1 cellular context compared by ENCODE assay signal in genomic region chr3:146250449-146251382, GRCh38.
A peak's percentile ranks its signal among the peaks of the same experiment; 100 is the strongest.
TF ChIP-seq lines count a peak whose summit lies in the region.

PLSCR4 (minus strand) TSS chr3:146251105; CDS start chr3:146222071, 29,034 bp downstream.

TF ChIP-seq in HepG2, 621 proteins besides CTCF, POLR2A, EP300 and RAD21 (continued from another document and continues in another):
- TF ChIP-seq MNT (IDR thresholded peaks at IDR 0.05) (no peak), ZNF24 (IDR thresholded peaks at IDR 0.05) (no peak), AKNA (CRISPR knock-in tag; IDR thresholded peaks at IDR 0.05; ENCODE audit: borderline replicate concordance) (no peak), PAX8 (CRISPR knock-in tag; IDR thresholded peaks at IDR 0.05; ENCODE audit: borderline replicate concordance) (no peak), ZNF605 (CRISPR knock-in tag; IDR thresholded peaks at IDR 0.05) (no peak), CBX2 (IDR thresholded peaks at IDR 0.05; ENCODE audit: low read depth, low read length) (no peak), CBX2 (CRISPR knock-in tag; IDR thresholded peaks at IDR 0.05; ENCODE audit: low read depth) (no peak), ZNF331 (CRISPR knock-in tag; IDR thresholded peaks at IDR 0.05) (no peak), ZNF547 (CRISPR knock-in tag; IDR thresholded peaks at IDR 0.05) (peak; percentile 84), SOX5 (CRISPR knock-in tag; IDR thresholded peaks at IDR 0.05; ENCODE audit: borderline replicate concordance) (no peak), ATF3 (CRISPR knock-in tag; IDR thresholded peaks at IDR 0.05) (no peak), ZBTB20 (CRISPR knock-in tag; IDR thresholded peaks at IDR 0.05; ENCODE audit: borderline replicate concordance, low read depth) (no peak), ZMYM2 (CRISPR knock-in tag; IDR thresholded peaks at IDR 0.05) (no peak), ZZZ3 (CRISPR knock-in tag; IDR thresholded peaks at IDR 0.05; ENCODE audit: borderline replicate concordance) (no peak), CBX1 (IDR thresholded peaks at IDR 0.05; ENCODE audit: low read depth) (no peak), ZNF205 (CRISPR knock-in tag; IDR thresholded peaks at IDR 0.05) (no peak), TSC22D2 (CRISPR knock-in tag; IDR thresholded peaks at IDR 0.05; ENCODE audit: borderline replicate concordance) (no peak), ZNF761 (CRISPR knock-in tag; conservative IDR thresholded peaks at IDR 0.05) (peak; percentile 71; the same call in 1 of the 2 replicates), ZNF740 (CRISPR knock-in tag; IDR thresholded peaks at IDR 0.05) (no peak), ZNF749 (CRISPR knock-in tag; IDR thresholded peaks at IDR 0.05; ENCODE audit: borderline replicate concordance) (0 out of 2 replicates have a peak, but pooled peaks have one; percentile 40), IRX3 (CRISPR knock-in tag; IDR thresholded peaks at IDR 0.05; ENCODE audit: borderline replicate concordance, low read depth) (no peak), ZNF235 (CRISPR knock-in tag; IDR thresholded peaks at IDR 0.05; ENCODE audit: borderline replicate concordance) (0 out of 2 replicates have a peak, but pooled peaks have one; percentile 59), ZFP62 (CRISPR knock-in tag; IDR thresholded peaks at IDR 0.05) (no peak), BRD4 (CRISPR knock-in tag; IDR thresholded peaks at IDR 0.05) (no peak), ZNF329 (CRISPR knock-in tag; IDR thresholded peaks at IDR 0.05; ENCODE audit: low read depth) (no peak), MAF1 (CRISPR knock-in tag; IDR thresholded peaks at IDR 0.05; ENCODE audit: borderline replicate concordance) (no peak), ISX (CRISPR knock-in tag; conservative IDR thresholded peaks at IDR 0.05) (no peak), ZBTB34 (CRISPR knock-in tag; IDR thresholded peaks at IDR 0.05) (no peak), SUZ12 (IDR thresholded peaks at IDR 0.05; ENCODE audit: low read depth, low read length) (no peak), BRF2 (CRISPR knock-in tag; IDR thresholded peaks at IDR 0.05) (no peak), ZNF569 (CRISPR knock-in tag; IDR thresholded peaks at IDR 0.05; ENCODE audit: borderline replicate concordance) (no peak), MTF1 (CRISPR knock-in tag; IDR thresholded peaks at IDR 0.05) (no peak), ZNF687 (CRISPR knock-in tag; IDR thresholded peaks at IDR 0.05) (peak; percentile 86), ZNF20 (CRISPR knock-in tag; IDR thresholded peaks at IDR 0.05) (no peak), KLF16 (CRISPR knock-in tag; IDR thresholded peaks at IDR 0.05) (no peak), ZNF510 (CRISPR knock-in tag; IDR thresholded peaks at IDR 0.05; ENCODE audit: low read depth) (no peak), ZFP36L2 (CRISPR knock-in tag; IDR thresholded peaks at IDR 0.05) (no peak), STAT6 (CRISPR knock-in tag; IDR thresholded peaks at IDR 0.05; ENCODE audit: borderline replicate concordance) (no peak), NR1H2 (CRISPR knock-in tag; IDR thresholded peaks at IDR 0.05; ENCODE audit: borderline replicate concordance, low read depth) (no peak), HNRNPLL (IDR thresholded peaks at IDR 0.05; ENCODE audit: low read depth, low read length, poor library complexity, severe bottlenecking) (peak; percentile 99), ETV6 (CRISPR knock-in tag; conservative IDR thresholded peaks at IDR 0.05) (no peak), RFXAP (CRISPR knock-in tag; IDR thresholded peaks at IDR 0.05; ENCODE audit: borderline replicate concordance) (no peak), ZNF430 (CRISPR knock-in tag; IDR thresholded peaks at IDR 0.05) (0 out of 2 replicates have a peak, but pooled peaks have one; percentile 35), CREB3 (CRISPR knock-in tag; IDR thresholded peaks at IDR 0.05) (no peak), MLX (CRISPR knock-in tag; IDR thresholded peaks at IDR 0.05) (no peak), ZNF703 (CRISPR knock-in tag; IDR thresholded peaks at IDR 0.05; ENCODE audit: borderline replicate concordance) (no peak)
